1 cellular context compared by ENCODE assay signal in genomic region chr17:8152981-8153549, GRCh38.
TF ChIP-seq lines count a peak whose summit lies in the region.

No MANE protein-coding gene starts in this region.

TF ChIP-seq in HepG2, 621 proteins besides CTCF, POLR2A, EP300 and RAD21 (continues in another document):
- TF ChIP-seq FOXJ3 (CRISPR knock-in tag; IDR thresholded peaks at IDR 0.05; ENCODE audit: borderline replicate concordance) (0 out of 2 replicates have a peak, but pooled peaks have one; percentile 31), DPF2 (CRISPR knock-in tag; IDR thresholded peaks at IDR 0.05; ENCODE audit: borderline replicate concordance, low read depth) (no peak), ZHX1 (CRISPR knock-in tag; IDR thresholded peaks at IDR 0.05; ENCODE audit: low read depth) (no peak), ZNF569 (CRISPR knock-in tag; IDR thresholded peaks at IDR 0.05; ENCODE audit: borderline replicate concordance) (0 out of 2 replicates have a peak, but pooled peaks have one; percentile 15), ZNF7 (CRISPR knock-in tag; IDR thresholded peaks at IDR 0.05) (no peak), SUZ12 (IDR thresholded peaks at IDR 0.05; ENCODE audit: low read depth, low read length) (no peak), ZNF850 (CRISPR knock-in tag; conservative IDR thresholded peaks at IDR 0.05) (no peak), ZHX2 (IDR thresholded peaks at IDR 0.05; ENCODE audit: low read depth) (no peak), ZHX2 (CRISPR knock-in tag; IDR thresholded peaks at IDR 0.05; ENCODE audit: borderline replicate concordance) (no peak), ZNF329 (CRISPR knock-in tag; IDR thresholded peaks at IDR 0.05; ENCODE audit: low read depth) (no peak), RORA (CRISPR knock-in tag; IDR thresholded peaks at IDR 0.05) (no peak), PHF8 (CRISPR knock-in tag; IDR thresholded peaks at IDR 0.05) (0 out of 2 replicates have a peak, but pooled peaks have one; percentile 2), ZBED4 (CRISPR knock-in tag; IDR thresholded peaks at IDR 0.05; ENCODE audit: borderline replicate concordance) (no peak), ZNF652 (CRISPR knock-in tag; IDR thresholded peaks at IDR 0.05; ENCODE audit: borderline replicate concordance, low read depth) (no peak), ZNF792 (CRISPR knock-in tag; IDR thresholded peaks at IDR 0.05) (no peak), DMAP1 (CRISPR knock-in tag; IDR thresholded peaks at IDR 0.05) (no peak), HBP1 (CRISPR knock-in tag; IDR thresholded peaks at IDR 0.05; ENCODE audit: low read depth) (0 out of 2 replicates have a peak, but pooled peaks have one; percentile 17), ZNF704 (CRISPR knock-in tag; IDR thresholded peaks at IDR 0.05; ENCODE audit: borderline replicate concordance) (no peak), TGIF2 (CRISPR knock-in tag; IDR thresholded peaks at IDR 0.05) (0 out of 2 replicates have a peak, but pooled peaks have one; percentile 61)
- TF ChIP-seq, protein P1, sequence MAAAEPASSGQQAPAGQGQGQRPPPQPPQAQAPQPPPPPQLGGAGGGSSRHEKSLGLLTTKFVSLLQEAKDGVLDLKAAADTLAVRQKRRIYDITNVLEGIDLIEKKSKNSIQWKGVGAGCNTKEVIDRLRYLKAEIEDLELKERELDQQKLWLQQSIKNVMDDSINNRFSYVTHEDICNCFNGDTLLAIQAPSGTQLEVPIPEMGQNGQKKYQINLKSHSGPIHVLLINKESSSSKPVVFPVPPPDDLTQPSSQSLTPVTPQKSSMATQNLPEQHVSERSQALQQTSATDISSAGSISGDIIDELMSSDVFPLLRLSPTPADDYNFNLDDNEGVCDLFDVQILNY (CRISPR knock-in tag; conservative IDR thresholded peaks at IDR 0.05): no peak
- TF ChIP-seq, protein P2, sequence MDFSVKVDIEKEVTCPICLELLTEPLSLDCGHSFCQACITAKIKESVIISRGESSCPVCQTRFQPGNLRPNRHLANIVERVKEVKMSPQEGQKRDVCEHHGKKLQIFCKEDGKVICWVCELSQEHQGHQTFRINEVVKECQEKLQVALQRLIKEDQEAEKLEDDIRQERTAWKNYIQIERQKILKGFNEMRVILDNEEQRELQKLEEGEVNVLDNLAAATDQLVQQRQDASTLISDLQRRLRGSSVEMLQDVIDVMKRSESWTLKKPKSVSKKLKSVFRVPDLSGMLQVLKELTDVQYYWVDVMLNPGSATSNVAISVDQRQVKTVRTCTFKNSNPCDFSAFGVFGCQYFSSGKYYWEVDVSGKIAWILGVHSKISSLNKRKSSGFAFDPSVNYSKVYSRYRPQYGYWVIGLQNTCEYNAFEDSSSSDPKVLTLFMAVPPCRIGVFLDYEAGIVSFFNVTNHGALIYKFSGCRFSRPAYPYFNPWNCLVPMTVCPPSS (IDR thresholded peaks at IDR 0.05): no peak
- TF ChIP-seq, protein P3, sequence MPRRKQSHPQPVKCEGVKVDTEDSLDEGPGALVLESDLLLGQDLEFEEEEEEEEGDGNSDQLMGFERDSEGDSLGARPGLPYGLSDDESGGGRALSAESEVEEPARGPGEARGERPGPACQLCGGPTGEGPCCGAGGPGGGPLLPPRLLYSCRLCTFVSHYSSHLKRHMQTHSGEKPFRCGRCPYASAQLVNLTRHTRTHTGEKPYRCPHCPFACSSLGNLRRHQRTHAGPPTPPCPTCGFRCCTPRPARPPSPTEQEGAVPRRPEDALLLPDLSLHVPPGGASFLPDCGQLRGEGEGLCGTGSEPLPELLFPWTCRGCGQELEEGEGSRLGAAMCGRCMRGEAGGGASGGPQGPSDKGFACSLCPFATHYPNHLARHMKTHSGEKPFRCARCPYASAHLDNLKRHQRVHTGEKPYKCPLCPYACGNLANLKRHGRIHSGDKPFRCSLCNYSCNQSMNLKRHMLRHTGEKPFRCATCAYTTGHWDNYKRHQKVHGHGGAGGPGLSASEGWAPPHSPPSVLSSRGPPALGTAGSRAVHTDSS (CRISPR knock-in tag; conservative IDR thresholded peaks at IDR 0.05): no peak
- TF ChIP-seq, protein P4, sequence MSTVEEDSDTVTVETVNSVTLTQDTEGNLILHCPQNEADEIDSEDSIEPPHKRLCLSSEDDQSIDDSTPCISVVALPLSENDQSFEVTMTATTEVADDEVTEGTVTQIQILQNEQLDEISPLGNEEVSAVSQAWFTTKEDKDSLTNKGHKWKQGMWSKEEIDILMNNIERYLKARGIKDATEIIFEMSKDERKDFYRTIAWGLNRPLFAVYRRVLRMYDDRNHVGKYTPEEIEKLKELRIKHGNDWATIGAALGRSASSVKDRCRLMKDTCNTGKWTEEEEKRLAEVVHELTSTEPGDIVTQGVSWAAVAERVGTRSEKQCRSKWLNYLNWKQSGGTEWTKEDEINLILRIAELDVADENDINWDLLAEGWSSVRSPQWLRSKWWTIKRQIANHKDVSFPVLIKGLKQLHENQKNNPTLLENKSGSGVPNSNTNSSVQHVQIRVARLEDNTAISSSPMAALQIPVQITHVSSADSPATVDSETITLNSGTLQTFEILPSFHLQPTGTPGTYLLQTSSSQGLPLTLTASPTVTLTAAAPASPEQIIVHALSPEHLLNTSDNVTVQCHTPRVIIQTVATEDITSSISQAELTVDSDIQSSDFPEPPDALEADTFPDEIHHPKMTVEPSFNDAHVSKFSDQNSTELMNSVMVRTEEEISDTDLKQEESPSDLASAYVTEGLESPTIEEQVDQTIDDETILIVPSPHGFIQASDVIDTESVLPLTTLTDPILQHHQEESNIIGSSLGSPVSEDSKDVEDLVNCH (CRISPR knock-in tag; IDR thresholded peaks at IDR 0.05): no peak
